In the genomic region with DNA sequence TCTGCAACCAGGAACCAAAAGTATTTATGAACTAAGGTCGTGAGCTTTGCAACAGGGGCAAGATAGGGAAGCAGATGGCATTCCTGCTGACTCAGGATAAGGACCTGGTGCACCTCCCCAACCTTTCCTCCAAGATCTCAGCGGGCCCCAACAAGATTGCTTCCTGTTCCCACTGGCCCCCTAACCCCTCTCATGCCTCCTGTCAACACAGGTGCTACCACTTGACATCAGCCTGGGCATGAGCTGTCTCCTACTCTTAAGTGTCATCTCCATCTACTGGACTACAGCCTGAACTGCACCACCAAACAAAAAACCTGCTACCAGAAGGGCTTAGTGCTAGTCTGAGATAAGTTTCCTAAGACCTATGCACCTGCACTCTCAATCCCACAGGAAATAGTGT, we compare ENCODE assay signal across 8 cellular contexts. TPM values are rescaled to one million over a fixed set of nuclear protein-coding genes. Genes with fewer than 3 reads are reported as not detected.
A peak's percentile ranks its signal among the peaks of the same experiment; 100 is the strongest.
DNase-seq lines count a peak whose midpoint lies in the region; ATAC-seq and TF ChIP-seq lines count a peak whose summit lies in the region.

No MANE protein-coding gene starts in this region.

- POLR2A ChIA-PET in activated naive CD8-positive, alpha-beta T cell treated with anti-CD3 and anti-CD28 coated beads, Interleukin-2, amount 10 ng/mL, durations not matched to agents 7 days and 5 days (lab: Charles Lee), result no interaction called here

- H3K9me3 Mint-ChIP-seq in activated naive CD8-positive, alpha-beta T cell treated with anti-CD3 and anti-CD28 coated beads, Interleukin-2, amount 10 ng/mL, durations not matched to agents 7 days and 5 days, result peaks cover 19% of the 10 kb centered on the region

- no peak for TF ChIP-seq EP300 in sigmoid colon (IDR thresholded peaks at IDR 0.05)

- peak overlapping the region; percentile 2 for H3K27ac Mint-ChIP-seq in activated naive CD8-positive, alpha-beta T cell treated with anti-CD3 and anti-CD28 coated beads, Interleukin-2, amount 10 ng/mL, durations not matched to agents 7 days and 5 days

- H3K4me3 ChIP-seq in cardiac muscle cell (no peak overlapping the region), sigmoid colon (no peak overlapping the region)

- intact Hi-C loops in Right ventricle myocardium inferior (cut with DNase I), result no loop called here
- intact Hi-C loops in sigmoid colon (cut with DNase I), result no loop called here

- H3K36me3 Mint-ChIP-seq in activated naive CD8-positive, alpha-beta T cell treated with anti-CD3 and anti-CD28 coated beads, Interleukin-2, amount 10 ng/mL, durations not matched to agents 7 days and 5 days, result peaks cover 51% of the 10 kb centered on the region

- H3K9me3 ChIP-seq in cardiac muscle cell (ENCODE audit: low read depth) (no peaks in the 10 kb centered on the region), sigmoid colon (no peaks in the 10 kb centered on the region)

- TF ChIP-seq CTCF in cardiac muscle cell (IDR thresholded peaks at IDR 0.05; ENCODE audit: low read depth, low read length) (peak; percentile 63), sigmoid colon (IDR thresholded peaks at IDR 0.05) (no peak)

- TF ChIP-seq POLR2A in sigmoid colon (IDR thresholded peaks at IDR 0.05), result no peak

- H3K4me1 ChIP-seq in cardiac muscle cell (ENCODE audit: low read depth), result no peaks in the 10 kb centered on the region
- no peaks in the 10 kb centered on the region for H3K4me1 ChIP-seq in sigmoid colon

- H3K36me3 ChIP-seq in cardiac muscle cell, result peaks cover 4% of the 10 kb centered on the region
- H3K36me3 ChIP-seq in sigmoid colon, result peaks cover 0 to 42% (median 0%) of the 10 kb centered on the region in 4 donors

- DNase-seq in cardiac muscle cell (ENCODE audit: low read depth in 1 of 2, low spot score in 1 of 2), result peak; percentile 36 to 46
- DNase-seq in Right ventricle myocardium inferior (ENCODE audit: missing footprints), result no peak
- peak; percentile 12 for DNase-seq in NCI-H1105 (lab: John Stamatoyannopoulos, UW)
- DNase-seq in activated naive CD8-positive, alpha-beta T cell treated with anti-CD3 and anti-CD28 coated beads, Interleukin-2, amount 10 ng/mL, durations not matched to agents 7 days and 5 days, result no peak
- DNase-seq in left lobe of liver (ENCODE audit: low spot score), result no peak
- DNase-seq in anterior cingulate cortex (lab: John Stamatoyannopoulos, UW), result no peak
- DNase-seq in sigmoid colon, result no peak

- H3K27me3 Mint-ChIP-seq in activated naive CD8-positive, alpha-beta T cell treated with anti-CD3 and anti-CD28 coated beads, Interleukin-2, amount 10 ng/mL, durations not matched to agents 7 days and 5 days, result no peaks in the 10 kb centered on the region

- no peak overlapping the region for H3K4me3 Mint-ChIP-seq in activated naive CD8-positive, alpha-beta T cell treated with anti-CD3 and anti-CD28 coated beads, Interleukin-2, amount 10 ng/mL, durations not matched to agents 7 days and 5 days

- no peak for ATAC-seq in Right ventricle myocardium inferior
- peak; percentile 56 for ATAC-seq in activated naive CD8-positive, alpha-beta T cell treated with anti-CD3 and anti-CD28 coated beads, Interleukin-2, amount 10 ng/mL, durations not matched to agents 7 days and 5 days (ENCODE audit: low read depth)
- ATAC-seq in left lobe of liver, result peak; percentile 92
- no peak for ATAC-seq in HG02870 (IDR thresholded peaks at IDR 0.05; ENCODE audit: unreplicated experiment)

- no peaks in the 10 kb centered on the region for H3K27me3 ChIP-seq in cardiac muscle cell
- H3K27me3 ChIP-seq in sigmoid colon, result no peaks in the 10 kb centered on the region

- H3K27ac ChIP-seq in cardiac muscle cell (no peak overlapping the region), sigmoid colon (no peak overlapping the region)

- 48 to 70% methylated on average over 2 of the region's 2 CpGs for WGBS in sigmoid colon, 2 donors

- peaks cover 5% of the 10 kb centered on the region for H3K4me1 Mint-ChIP-seq in activated naive CD8-positive, alpha-beta T cell treated with anti-CD3 and anti-CD28 coated beads, Interleukin-2, amount 10 ng/mL, durations not matched to agents 7 days and 5 days

RNA-seq across cellular contexts. Expression of a gene that starts 32.7 kb away (rescaled TPM):
- total RNA-seq in cardiac muscle cell (19.8 and 26.5 TPM in 2 replicates), Right ventricle myocardium inferior (16.7 TPM), left lobe of liver (10.2 TPM), sigmoid colon (10 to 100 TPM; 24.3 to 40.7 (median 30.1) TPM)
- polyA plus RNA-seq in cardiac muscle cell (42.8 and 50.1 TPM in 2 replicates), sigmoid colon (10 to 100 TPM; 15.0 to 26.1 (median 20.6) TPM)
- 10 to 100 TPM; 52.8 to 55.6 TPM for total RNA-seq in activated naive CD8-positive, alpha-beta T cell treated with anti-CD3 and anti-CD28 coated beads, Interleukin-2, amount 10 ng/mL, durations not matched to agents 7 days and 5 days

RNA-seq across cellular contexts. Expression of a gene that starts 33.0 kb away (rescaled TPM):
- total RNA-seq in cardiac muscle cell (0.04 and 0.74 TPM in 2 replicates), Right ventricle myocardium inferior (0.35 TPM), left lobe of liver (0.55 TPM), sigmoid colon (1 to 10 TPM; 1.4 to 4.4 (median 2.6) TPM)
- polyA plus RNA-seq in cardiac muscle cell (not detected in 2 replicates), sigmoid colon (under 1 TPM in 1 of 3 donors, not detected in 2; 0.06 TPM)
- under 1 TPM; 0.48 to 0.67 TPM for total RNA-seq in activated naive CD8-positive, alpha-beta T cell treated with anti-CD3 and anti-CD28 coated beads, Interleukin-2, amount 10 ng/mL, durations not matched to agents 7 days and 5 days

Comparison
In these comparisons a context has a peak if more than half of its experiments do, and no peak if none do; other contexts are left out.
1. DNase-seq: peak in cardiac muscle cell (2 of 2) and NCI-H1105 (single experiment); none in Right ventricle myocardium inferior (single experiment), activated naive CD8-positive, alpha-beta T cell treated with anti-CD3 and anti-CD28 coated beads, Interleukin-2, amount 10 ng/mL, durations not matched to agents 7 days and 5 days (single experiment), left lobe of liver (single experiment), anterior cingulate cortex (0 of 58) and sigmoid colon (single experiment).
2. ATAC-seq: peak in activated naive CD8-positive, alpha-beta T cell treated with anti-CD3 and anti-CD28 coated beads, Interleukin-2, amount 10 ng/mL, durations not matched to agents 7 days and 5 days (single experiment) and left lobe of liver (single experiment); none in Right ventricle myocardium inferior (single experiment) and HG02870 (single experiment).